In genomic region chr21:41410361-41410760, GRCh38 we compare ENCODE assay signal across 20 cellular contexts.
"Had no signal": no experiment of that assay in that cellular context is flagged by ENCODE, and none has a peak within 500 bp of the region (broad histone marks: within the 10 kb centered on the region; RNA-seq: fewer than 3 reads in every experiment).

No MANE protein-coding gene starts in this region.

- H3K4me3 Mint-ChIP-seq: activated B cell treated with CpG ODN at 0.5 μM for 24 hours; activated CD8-positive, alpha-beta T cell treated with anti-CD3 and anti-CD28 coated beads, Interleukin-2, amount 10 ng/mL, durations not matched to agents 7 days and 5 days; activated naive CD4-positive, alpha-beta T cell treated with anti-CD3 and anti-CD28 coated beads, Interleukin-2, amount 10 ng/mL, durations not matched to agents 7 days and 5 days; central memory CD8-positive, alpha-beta T cell; natural killer cell treated with Interleukin-12 subunit alpha and Interleukin-12 subunit beta and Interleukin-15 and Interleukin-18, amount 100 ng/mL, for 72 hours; T-helper 2 cell treated with Interferon-gamma antibody and Interleukin-4, amounts not matched to agents 5 μg/mL and 100 μg/mL, for 36 hours had no signal

- H3K27ac ChIP-seq: left lung, right lobe of liver, tibial nerve had no signal

- H3K4me1 ChIP-seq: right lobe of liver, tibial nerve had no signal

- H3K27ac Mint-ChIP-seq: activated B cell treated with CpG ODN at 0.5 μM for 24 hours; activated CD8-positive, alpha-beta T cell treated with anti-CD3 and anti-CD28 coated beads, Interleukin-2, amount 10 ng/mL, durations not matched to agents 7 days and 5 days; activated naive CD4-positive, alpha-beta T cell treated with anti-CD3 and anti-CD28 coated beads, Interleukin-2, amount 10 ng/mL, durations not matched to agents 7 days and 5 days; natural killer cell treated with Interleukin-12 subunit alpha and Interleukin-12 subunit beta and Interleukin-15 and Interleukin-18, amount 100 ng/mL, for 72 hours; T-helper 2 cell treated with Interferon-gamma antibody and Interleukin-4, amounts not matched to agents 5 μg/mL and 100 μg/mL, for 36 hours had no signal

- H3K27me3 ChIP-seq: left lung, right lobe of liver, tibial nerve had no signal

- DNase-seq: activated B cell treated with CpG ODN at 0.5 μM for 24 hours; activated CD4-positive, alpha-beta T cell treated with anti-CD3 and anti-CD28 coated beads, Interleukin-2, amount 50 U/mL, for 1 hour; activated CD8-positive, alpha-beta T cell treated with anti-CD3 and anti-CD28 coated beads, Interleukin-2, amount 10 ng/mL, durations not matched to agents 7 days and 5 days; activated gamma-delta T cell; activated naive CD4-positive, alpha-beta T cell treated with anti-CD3 and anti-CD28 coated beads, Interleukin-2, amount 10 ng/mL, durations not matched to agents 7 days and 5 days; dermis blood vessel endothelial cell; effector CD4-positive, alpha-beta T cell; left lung; mesendoderm; mucosa of descending colon; posterior cingulate gyrus; right lobe of liver; stimulated activated CD4-positive, alpha-beta T cell treated with anti-CD3 and anti-CD28 coated beads, Interleukin-2, amount 100 ng/mL, for 48 hours; stimulated activated naive CD4-positive, alpha-beta T cell treated with Interleukin-2 at 50 U/mL for 16 hours; T-helper 1 cell had no signal

- H3K4me3 ChIP-seq: left lung, lung, mucosa of descending colon, right lobe of liver, tibial nerve had no signal

- H3K9me3 Mint-ChIP-seq: T-helper 2 cell treated with Interferon-gamma antibody and Interleukin-4, amounts not matched to agents 5 μg/mL and 100 μg/mL, for 36 hours had no signal

- H3K9me3 ChIP-seq: left lung, mucosa of descending colon, right lobe of liver had no signal

- H3K27me3 Mint-ChIP-seq: activated B cell treated with CpG ODN at 0.5 μM for 24 hours; central memory CD8-positive, alpha-beta T cell had no signal

- ATAC-seq: activated CD8-positive, alpha-beta T cell treated with anti-CD3 and anti-CD28 coated beads, Interleukin-2, amount 10 ng/mL, durations not matched to agents 7 days and 5 days; natural killer cell treated with Interleukin-12 subunit alpha and Interleukin-12 subunit beta and Interleukin-15 and Interleukin-18, amount 100 ng/mL, for 72 hours had no signal
